ENCODE assay signal across 1 cellular context in the genomic region with DNA sequence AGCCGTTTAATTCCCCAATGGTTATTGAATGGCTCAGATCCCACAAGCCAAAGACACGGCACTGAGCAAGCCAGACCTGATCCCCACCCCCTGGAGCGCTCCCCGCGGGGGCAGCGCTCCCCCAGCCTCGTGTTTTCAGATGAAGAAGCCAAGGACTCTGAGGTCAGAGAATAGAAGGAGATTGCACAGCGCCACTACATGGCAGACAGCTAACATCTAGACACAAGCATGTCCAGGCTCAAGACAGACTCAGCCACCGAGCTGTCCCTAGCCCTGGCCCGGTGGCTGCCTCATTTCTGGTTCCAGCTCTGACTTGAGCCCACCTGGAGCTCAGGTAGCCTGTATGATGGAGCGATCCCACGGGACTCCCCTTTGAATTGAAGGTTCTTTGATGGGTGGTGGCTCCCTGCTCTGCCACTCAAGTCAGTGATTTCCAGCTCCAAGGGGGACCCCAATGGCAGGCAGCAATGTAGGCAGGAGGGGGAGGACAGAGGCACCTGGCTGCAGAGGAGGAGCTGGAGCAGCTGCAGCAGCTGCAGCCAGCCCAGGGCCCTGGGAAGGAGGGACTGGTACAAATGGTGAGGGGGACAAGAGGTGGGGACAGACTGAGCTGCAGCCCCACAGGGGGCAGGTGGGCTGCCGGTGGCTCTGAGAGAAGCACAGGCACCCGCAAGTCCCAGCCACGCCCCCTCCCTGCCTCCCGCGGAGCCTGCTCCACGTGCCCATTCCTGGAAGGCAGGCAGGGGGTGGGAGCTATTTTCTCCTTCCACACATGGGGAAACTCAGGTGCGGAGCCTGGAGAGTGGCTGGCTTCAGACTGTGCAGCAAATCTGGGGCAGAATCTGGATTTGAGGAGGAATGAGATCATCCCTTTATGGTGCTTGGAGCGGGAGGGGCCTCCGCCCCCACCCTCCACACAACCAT.
TF ChIP-seq lines count a peak whose summit lies in the region.

No MANE protein-coding gene starts in this region.

TF ChIP-seq in WTC11, 78 proteins besides CTCF, POLR2A, EP300 and RAD21 (continued from another document):
- TF ChIP-seq ATF3 (CRISPR knock-in tag; conservative IDR thresholded peaks at IDR 0.05) (no peak), ZSCAN18 (CRISPR knock-in tag; IDR thresholded peaks at IDR 0.05) (no peak), TEAD4 (CRISPR knock-in tag; IDR thresholded peaks at IDR 0.05) (no peak), FOXK1 (CRISPR knock-in tag; IDR thresholded peaks at IDR 0.05) (no peak), NR1H2 (CRISPR knock-in tag; IDR thresholded peaks at IDR 0.05) (no peak), ZNF423 (CRISPR knock-in tag; IDR thresholded peaks at IDR 0.05) (peak; percentile 11; the same call in 1 of the 2 replicates)
- TF ChIP-seq, protein P1, sequence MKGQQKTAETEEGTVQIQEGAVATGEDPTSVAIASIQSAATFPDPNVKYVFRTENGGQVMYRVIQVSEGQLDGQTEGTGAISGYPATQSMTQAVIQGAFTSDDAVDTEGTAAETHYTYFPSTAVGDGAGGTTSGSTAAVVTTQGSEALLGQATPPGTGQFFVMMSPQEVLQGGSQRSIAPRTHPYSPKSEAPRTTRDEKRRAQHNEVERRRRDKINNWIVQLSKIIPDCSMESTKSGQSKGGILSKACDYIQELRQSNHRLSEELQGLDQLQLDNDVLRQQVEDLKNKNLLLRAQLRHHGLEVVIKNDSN (CRISPR knock-in tag; IDR thresholded peaks at IDR 0.05), result 0 out of 2 replicates have a peak, but pooled peaks have one; percentile 46
- TF ChIP-seq, protein P2, sequence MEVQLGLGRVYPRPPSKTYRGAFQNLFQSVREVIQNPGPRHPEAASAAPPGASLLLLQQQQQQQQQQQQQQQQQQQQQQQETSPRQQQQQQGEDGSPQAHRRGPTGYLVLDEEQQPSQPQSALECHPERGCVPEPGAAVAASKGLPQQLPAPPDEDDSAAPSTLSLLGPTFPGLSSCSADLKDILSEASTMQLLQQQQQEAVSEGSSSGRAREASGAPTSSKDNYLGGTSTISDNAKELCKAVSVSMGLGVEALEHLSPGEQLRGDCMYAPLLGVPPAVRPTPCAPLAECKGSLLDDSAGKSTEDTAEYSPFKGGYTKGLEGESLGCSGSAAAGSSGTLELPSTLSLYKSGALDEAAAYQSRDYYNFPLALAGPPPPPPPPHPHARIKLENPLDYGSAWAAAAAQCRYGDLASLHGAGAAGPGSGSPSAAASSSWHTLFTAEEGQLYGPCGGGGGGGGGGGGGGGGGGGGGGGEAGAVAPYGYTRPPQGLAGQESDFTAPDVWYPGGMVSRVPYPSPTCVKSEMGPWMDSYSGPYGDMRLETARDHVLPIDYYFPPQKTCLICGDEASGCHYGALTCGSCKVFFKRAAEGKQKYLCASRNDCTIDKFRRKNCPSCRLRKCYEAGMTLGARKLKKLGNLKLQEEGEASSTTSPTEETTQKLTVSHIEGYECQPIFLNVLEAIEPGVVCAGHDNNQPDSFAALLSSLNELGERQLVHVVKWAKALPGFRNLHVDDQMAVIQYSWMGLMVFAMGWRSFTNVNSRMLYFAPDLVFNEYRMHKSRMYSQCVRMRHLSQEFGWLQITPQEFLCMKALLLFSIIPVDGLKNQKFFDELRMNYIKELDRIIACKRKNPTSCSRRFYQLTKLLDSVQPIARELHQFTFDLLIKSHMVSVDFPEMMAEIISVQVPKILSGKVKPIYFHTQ (CRISPR knock-in tag; IDR thresholded peaks at IDR 0.05), result no peak
